Comparison of ENCODE assay signal across 8 cellular contexts in genomic region chr12:6341439-6342139, GRCh38. TPM values are rescaled to one million over a fixed set of nuclear protein-coding genes. Genes with fewer than 3 reads are reported as not detected.
DNase-seq lines count a peak whose midpoint lies in the region; TF ChIP-seq lines count a peak whose summit lies in the region.

Gene TNFRSF1A (minus strand): TSS chr12:6342076. CDS start chr12:6341814, 262 bp downstream.

- H3K4me3 ChIP-seq in KMS-11 (IDR thresholded peaks at IDR 0.05; ENCODE audit: insufficient read depth, low read depth, low read length): peak within 1 kb of the TSS; percentile 54
- H3K4me3 ChIP-seq in stomach smooth muscle (ENCODE audit: low read length in 2 of 2): peak within 1 kb of the TSS; percentile 84 to 99

- peak within 1 kb of the TSS; percentile 98 for H3K4me2 ChIP-seq in KMS-11

- no peak for TF ChIP-seq CTCF in KMS-11 (conservative IDR thresholded peaks at IDR 0.05; ENCODE audit: low read depth, low read length)

- in situ Hi-C loops in endometrial microvascular endothelial cells (cut with HindIII; ENCODE audit: inconsistent ontology term, low pct_unique_long_range_greater_than_20kb, low sequenced_read_pairs): no loop called here

- no peaks in the 10 kb centered on the region for H3K36me3 ChIP-seq in KMS-11 (ENCODE audit: insufficient read depth)
- H3K36me3 ChIP-seq in stomach smooth muscle (ENCODE audit: control insufficient read depth in 2 of 2, insufficient read depth in 2 of 2, low read length in 2 of 2): peaks cover 0 to 2% of the 10 kb centered on the region in 2 donors

- peak within 1 kb of the TSS; percentile 99 for H2AFZ ChIP-seq in KMS-11 (ENCODE audit: low read depth)

- H3K4me1 ChIP-seq in KMS-11 (ENCODE audit: low read depth, poor library complexity, severe bottlenecking) (peaks cover 26% of the 10 kb centered on the region), stomach smooth muscle (ENCODE audit: control insufficient read depth, insufficient read depth, low read length) (peaks cover 73% of the 10 kb centered on the region)

- H3K79me2 ChIP-seq in KMS-11 (ENCODE audit: insufficient read depth, low read depth): no peaks in the 10 kb centered on the region; the same call in 1 of the 2 replicates

- no peaks in the 10 kb centered on the region for H4K20me1 ChIP-seq in KMS-11 (ENCODE audit: insufficient read depth)

- peak; percentile 85 for DNase-seq in Daoy (ENCODE audit: low read depth)
- peak; percentile 62 for DNase-seq in activated CD4-positive, alpha-beta T cell treated with anti-CD3 and anti-CD28 coated beads for 48 hours
- peak; percentile 75 for DNase-seq in medulla oblongata (ENCODE audit: extremely low spot score)
- DNase-seq in NCI-H774 (lab: John Stamatoyannopoulos, UW): no peak
- DNase-seq in NCI-H1105 treated with DMSO at 0.1 percent for 48 hours (lab: John Stamatoyannopoulos, UW): no peak

- no peaks in the 10 kb centered on the region for H3K9me3 ChIP-seq in stomach smooth muscle (ENCODE audit: control insufficient read depth in 2 of 2, low read length in 2 of 2)

- peak within 1 kb of the TSS; percentile 81 for H3K9ac ChIP-seq in KMS-11
- H3K9ac ChIP-seq in stomach smooth muscle (ENCODE audit: low read length in 2 of 2): peak within 1 kb of the TSS; percentile 97 to 99

- H3K27ac ChIP-seq in KMS-11 (peak within 1 kb of the TSS; percentile 37), stomach smooth muscle (ENCODE audit: low read length) (peak within 1 kb of the TSS; percentile 99)

- no peaks in the 10 kb centered on the region for H3K27me3 ChIP-seq in KMS-11 (ENCODE audit: insufficient read depth, low read depth)
- H3K27me3 ChIP-seq in stomach smooth muscle (ENCODE audit: control insufficient read depth in 1 of 2, insufficient read depth in 2 of 2, low read length in 2 of 2): no peaks in the 10 kb centered on the region

RNA-seq across cellular contexts. Expression of gene TNFRSF1A, which starts in this region (rescaled TPM):
- total RNA-seq in Daoy (2014; rRNA removed; shearing (Covaris generic)): 111 and 125 TPM in 2 replicates
- total RNA-seq in endometrial microvascular endothelial cells (ENCODE audit: inconsistent ontology term): 254 TPM

Comparison
In these comparisons a context has a peak if more than half of its experiments do, and no peak if none do; other contexts are left out.
1. DNase-seq: peak in Daoy (single experiment), activated CD4-positive, alpha-beta T cell treated with anti-CD3 and anti-CD28 coated beads for 48 hours (single experiment) and medulla oblongata (single experiment); none in NCI-H774 (single experiment) and NCI-H1105 treated with DMSO at 0.1 percent for 48 hours (single experiment).